Comparison of ENCODE assay signal across 21 cellular contexts in genomic region chr9:114432323-114433067, GRCh38. TPM values are rescaled to one million over a fixed set of nuclear protein-coding genes. Genes with fewer than 3 reads are reported as not detected.
DNase-seq lines count a peak whose midpoint lies in the region; ATAC-seq lines count a peak whose summit lies in the region.
"Had no signal": no experiment of that assay in that cellular context is flagged by ENCODE, and none has a peak within 500 bp of the region (broad histone marks: within the 10 kb centered on the region; RNA-seq: fewer than 3 reads in every experiment).

No MANE protein-coding gene starts in this region.

- H3K27me3 Mint-ChIP-seq in activated T-helper 17 cell treated with anti-CD3 and anti-CD28 coated beads, Interleukin-2, amount 50 U/mL, for 72 hours = peaks cover 3% of the 10 kb centered on the region
- no peaks in the 10 kb centered on the region for H3K27me3 Mint-ChIP-seq in effector memory CD8-positive, alpha-beta T cell
- H3K27me3 Mint-ChIP-seq: CD4-positive, CD25-positive, alpha-beta regulatory T cell had no signal

- peak; percentile 23 for ATAC-seq in activated T-helper 17 cell treated with anti-CD3 and anti-CD28 coated beads, Interleukin-2, amount 50 U/mL, for 72 hours (replicated peaks)
- no peak for ATAC-seq in effector memory CD8-positive, alpha-beta T cell (replicated peaks)
- ATAC-seq in right cardiac atrium = no peak
- ATAC-seq: CD8-positive, alpha-beta T cell; GM12878; GM23338 had no signal

- intact Hi-C loops in right cardiac atrium (cut with DNase I) = no loop called here

- H3K9me3 ChIP-seq in right cardiac atrium (ENCODE audit: control insufficient read depth, low read length) = no peaks in the 10 kb centered on the region
- H3K9me3 ChIP-seq: BLaER1, Caco-2 had no signal

- H3K27ac ChIP-seq in right cardiac atrium (ENCODE audit: low read length) = no peak overlapping the region
- H3K27ac ChIP-seq: 22Rv1, BLaER1, C4-2B had no signal

- no peaks in the 10 kb centered on the region for H3K36me3 Mint-ChIP-seq in activated T-helper 17 cell treated with anti-CD3 and anti-CD28 coated beads, Interleukin-2, amount 50 U/mL, for 72 hours (ENCODE audit: low read depth)
- H3K36me3 Mint-ChIP-seq in effector memory CD8-positive, alpha-beta T cell (ENCODE audit: insufficient read depth) = no peaks in the 10 kb centered on the region
- H3K36me3 Mint-ChIP-seq: CD4-positive, CD25-positive, alpha-beta regulatory T cell; CD8-positive, alpha-beta T cell had no signal

- no peaks in the 10 kb centered on the region for H3K4me1 ChIP-seq in right cardiac atrium (ENCODE audit: control insufficient read depth, insufficient read depth, low read length)
- H3K4me1 ChIP-seq: BLaER1, Caco-2 had no signal

- H3K4me3 Mint-ChIP-seq in activated T-helper 17 cell treated with anti-CD3 and anti-CD28 coated beads, Interleukin-2, amount 50 U/mL, for 72 hours = no peak overlapping the region
- H3K4me3 Mint-ChIP-seq in effector memory CD8-positive, alpha-beta T cell = no peak overlapping the region
- H3K4me3 Mint-ChIP-seq: B cell; CD4-positive, CD25-positive, alpha-beta regulatory T cell; CD8-positive, alpha-beta T cell; GM23338 had no signal

- H3K4me3 ChIP-seq in right cardiac atrium (ENCODE audit: low read length) = no peak overlapping the region
- H3K4me3 ChIP-seq: BLaER1, GM12878, GM23338 had no signal

- H3K9me3 Mint-ChIP-seq in activated T-helper 17 cell treated with anti-CD3 and anti-CD28 coated beads, Interleukin-2, amount 50 U/mL, for 72 hours = no peaks in the 10 kb centered on the region
- no peaks in the 10 kb centered on the region for H3K9me3 Mint-ChIP-seq in effector memory CD8-positive, alpha-beta T cell
- H3K9me3 Mint-ChIP-seq: CD4-positive, CD25-positive, alpha-beta regulatory T cell; CD8-positive, alpha-beta T cell; GM23338 had no signal

- DNase-seq in activated effector memory CD4-positive, alpha-beta T cell treated with anti-CD3 and anti-CD28 coated beads, Interleukin-2, amount 50 U/mL, for 16 hours = peak; percentile 27
- DNase-seq in activated effector memory CD4-positive, alpha-beta T cell treated with Interleukin-2 at 50 U/mL for 16 hours = no peak
- DNase-seq in G401 (ENCODE audit: low spot score) (peak; percentile 60), cerebellar cortex (ENCODE audit: low spot score) (peak; percentile 50), NCI-H510A treated with DMSO at 0.1 percent for 48 hours (lab: John Stamatoyannopoulos, UW) (no peak), right cardiac atrium (no peak)
- DNase-seq in effector memory CD8-positive, alpha-beta T cell = no peak
- DNase-seq: CD4-positive, CD25-positive, alpha-beta regulatory T cell; DMS153; DND-41; GDM1; HCEC 1CT had no signal

- no peak overlapping the region for H3K27ac Mint-ChIP-seq in activated T-helper 17 cell treated with anti-CD3 and anti-CD28 coated beads, Interleukin-2, amount 50 U/mL, for 72 hours
- H3K27ac Mint-ChIP-seq in effector memory CD8-positive, alpha-beta T cell = peak overlapping the region in 1 of 2 donors; percentile 24
- H3K27ac Mint-ChIP-seq: B cell; CD8-positive, alpha-beta T cell; GM23338 had no signal

- in situ Hi-C loops in G401 (cut with HindIII; ENCODE audit: low sequenced_read_pairs) = no loop called here

- H3K4me1 Mint-ChIP-seq in activated T-helper 17 cell treated with anti-CD3 and anti-CD28 coated beads, Interleukin-2, amount 50 U/mL, for 72 hours = peaks cover 8% of the 10 kb centered on the region
- H3K4me1 Mint-ChIP-seq in effector memory CD8-positive, alpha-beta T cell (ENCODE audit: low read depth in 2 of 2) = peaks cover 7 to 14% of the 10 kb centered on the region in 2 donors

- no peaks in the 10 kb centered on the region for H3K27me3 ChIP-seq in right cardiac atrium (ENCODE audit: control insufficient read depth, insufficient read depth)
- H3K27me3 ChIP-seq: BLaER1 had no signal

- WGBS in right cardiac atrium = 78% methylated on average over 6 of the region's 6 CpGs

RNA-seq across cellular contexts. Expression of gene AKNA, which starts 44.7 kb away (rescaled TPM):
- 3.1 and 5.1 TPM in 2 replicates for total RNA-seq in G401 (2014; rRNA removed; shearing (Covaris generic))
- 100 to 1,000 TPM; 169 to 184 TPM for total RNA-seq in activated T-helper 17 cell treated with anti-CD3 and anti-CD28 coated beads, Interleukin-2, amount 50 U/mL, for 72 hours
- 10 to 100 TPM in 1 of 4 donors, 1 to 10 TPM in 3; 8.8 to 10.3 (median 8.9) TPM for total RNA-seq in right cardiac atrium
- polyA plus RNA-seq in right cardiac atrium = 8.4 TPM

Comparison
In these comparisons a context has a peak if more than half of its experiments do, and no peak if none do; other contexts are left out.
1. DNase-seq: peak in activated effector memory CD4-positive, alpha-beta T cell treated with anti-CD3 and anti-CD28 coated beads, Interleukin-2, amount 50 U/mL, for 16 hours (single experiment), G401 (single experiment) and cerebellar cortex (single experiment); none in activated effector memory CD4-positive, alpha-beta T cell treated with Interleukin-2 at 50 U/mL for 16 hours (single experiment), NCI-H510A treated with DMSO at 0.1 percent for 48 hours (single experiment), effector memory CD8-positive, alpha-beta T cell (0 of 3) and right cardiac atrium (0 of 3).
2. RNA of gene AKNA, which starts 44.7 kb away (total RNA-seq): 169 to 184 TPM in activated T-helper 17 cell treated with anti-CD3 and anti-CD28 coated beads, Interleukin-2, amount 50 U/mL, for 72 hours; 8.8 to 10.3 TPM in right cardiac atrium and 3.1 to 5.1 TPM in G401; every median in the first group is over 10 times any median in the second.